9 cellular contexts compared by ENCODE assay signal in genomic region chr10:100970076-100970913, GRCh38. TPM values are rescaled to one million over a fixed set of nuclear protein-coding genes. Genes with fewer than 3 reads are reported as not detected.
DNase-seq lines count a peak whose midpoint lies in the region; ATAC-seq and TF ChIP-seq lines count a peak whose summit lies in the region.
"Had no signal": no experiment of that assay in that cellular context is flagged by ENCODE, and none has a peak within 500 bp of the region (broad histone marks: within the 10 kb centered on the region; RNA-seq: fewer than 3 reads in every experiment).

No MANE protein-coding gene starts in this region.

- peaks cover 17% of the 10 kb centered on the region for H3K4me1 ChIP-seq in left ventricle myocardium inferior

- H3K27ac Mint-ChIP-seq in activated T-helper 2 cell treated with anti-CD3 and anti-CD28 coated beads, Interferon-gamma antibody, Interleukin-2, Interleukin-4, amounts not matched to agents 10 μg/mL and 5 μg/mL and 100 μg/mL, durations not matched to agents 14 hours and 24 hours and 36 hours, result no peak overlapping the region

- H3K4me3 ChIP-seq in left ventricle myocardium inferior (peak overlapping the region; percentile 76), skeletal muscle cell (ENCODE audit: low read depth, low read length) (peak overlapping the region; percentile 72)

- peaks cover 11% of the 10 kb centered on the region for H3K36me3 ChIP-seq in left ventricle myocardium inferior

- H3K27me3 Mint-ChIP-seq in activated T-helper 2 cell treated with anti-CD3 and anti-CD28 coated beads, Interferon-gamma antibody, Interleukin-2, Interleukin-4, amounts not matched to agents 10 μg/mL and 5 μg/mL and 100 μg/mL, durations not matched to agents 14 hours and 24 hours and 36 hours (ENCODE audit: low read depth), result no peaks in the 10 kb centered on the region

- H3K4me1 Mint-ChIP-seq in activated T-helper 2 cell treated with anti-CD3 and anti-CD28 coated beads, Interferon-gamma antibody, Interleukin-2, Interleukin-4, amounts not matched to agents 10 μg/mL and 5 μg/mL and 100 μg/mL, durations not matched to agents 14 hours and 24 hours and 36 hours (ENCODE audit: low read depth), result peaks cover 2% of the 10 kb centered on the region

- no peaks in the 10 kb centered on the region for H3K27me3 ChIP-seq in left ventricle myocardium inferior (ENCODE audit: low read depth)

- DNase-seq in NCI-H345 (lab: John Stamatoyannopoulos, UW) (peak; percentile 27), NCI-H345 treated with DMSO at 0.1 percent for 48 hours (lab: John Stamatoyannopoulos, UW; ENCODE audit: unreplicated experiment) (no peak), left ventricle myocardium inferior (no peak), skeletal muscle cell (ENCODE audit: low read depth) (no peak), NCI-H187 (lab: John Stamatoyannopoulos, UW) (no peak), NCI-H2227 (lab: John Stamatoyannopoulos, UW; ENCODE audit: unreplicated experiment) (no peak)
- DNase-seq in activated T-helper 2 cell treated with anti-CD3 and anti-CD28 coated beads, Interferon-gamma antibody, Interleukin-2, Interleukin-4, amounts not matched to agents 10 μg/mL and 5 μg/mL and 100 μg/mL, durations not matched to agents 14 hours and 24 hours and 36 hours (ENCODE audit: low spot score), result no peak

- peaks cover 2% of the 10 kb centered on the region for H3K36me3 Mint-ChIP-seq in activated T-helper 2 cell treated with anti-CD3 and anti-CD28 coated beads, Interferon-gamma antibody, Interleukin-2, Interleukin-4, amounts not matched to agents 10 μg/mL and 5 μg/mL and 100 μg/mL, durations not matched to agents 14 hours and 24 hours and 36 hours (ENCODE audit: low read depth)

- intact Hi-C loops in activated T-helper 2 cell treated with anti-CD3 and anti-CD28 coated beads, Interferon-gamma antibody, Interleukin-2, Interleukin-4, amounts not matched to agents 10 μg/mL and 5 μg/mL and 100 μg/mL, durations not matched to agents 14 hours and 24 hours and 36 hours (cut with micrococcal nuclease), result no loop called here
- intact Hi-C loops in left ventricle myocardium inferior (cut with micrococcal nuclease), result no loop called here

- ATAC-seq in GM18873 (IDR thresholded peaks at IDR 0.05; ENCODE audit: low FRiP score, unreplicated experiment), result no peak

- TF ChIP-seq CTCF in left ventricle myocardium inferior (IDR thresholded peaks at IDR 0.05; ENCODE audit: borderline replicate concordance), result no peak

- no peaks in the 10 kb centered on the region for H3K9me3 ChIP-seq in left ventricle myocardium inferior (replicated peaks)

- H3K27ac ChIP-seq in left ventricle myocardium inferior (replicated peaks), result no peak overlapping the region
- H3K27ac ChIP-seq: C4-2B had no signal

- H3K9me3 Mint-ChIP-seq in activated T-helper 2 cell treated with anti-CD3 and anti-CD28 coated beads, Interferon-gamma antibody, Interleukin-2, Interleukin-4, amounts not matched to agents 10 μg/mL and 5 μg/mL and 100 μg/mL, durations not matched to agents 14 hours and 24 hours and 36 hours, result no peaks in the 10 kb centered on the region

- H3K4me3 Mint-ChIP-seq in activated T-helper 2 cell treated with anti-CD3 and anti-CD28 coated beads, Interferon-gamma antibody, Interleukin-2, Interleukin-4, amounts not matched to agents 10 μg/mL and 5 μg/mL and 100 μg/mL, durations not matched to agents 14 hours and 24 hours and 36 hours (ENCODE audit: low read depth), result peak overlapping the region; percentile 36

RNA-seq across cellular contexts. Expression of gene SEMA4G, which starts 1.0 kb away (rescaled TPM):
- total RNA-seq in activated T-helper 2 cell treated with anti-CD3 and anti-CD28 coated beads, Interferon-gamma antibody, Interleukin-2, Interleukin-4, amounts not matched to agents 10 μg/mL and 5 μg/mL and 100 μg/mL, durations not matched to agents 14 hours and 24 hours and 36 hours, result 1.3 and 1.6 TPM in 2 replicates
- total RNA-seq in left ventricle myocardium inferior, result 0.52 TPM

RNA-seq across cellular contexts. Expression of gene MRPL43, which starts 17.0 kb away (rescaled TPM):
- total RNA-seq in activated T-helper 2 cell treated with anti-CD3 and anti-CD28 coated beads, Interferon-gamma antibody, Interleukin-2, Interleukin-4, amounts not matched to agents 10 μg/mL and 5 μg/mL and 100 μg/mL, durations not matched to agents 14 hours and 24 hours and 36 hours, result 62.7 TPM in 2 replicates
- total RNA-seq in left ventricle myocardium inferior, result 49.7 TPM

RNA-seq across cellular contexts. Expression of gene TWNK, which starts 17.0 kb away (rescaled TPM):
- 25.9 and 27.2 TPM in 2 replicates for total RNA-seq in activated T-helper 2 cell treated with anti-CD3 and anti-CD28 coated beads, Interferon-gamma antibody, Interleukin-2, Interleukin-4, amounts not matched to agents 10 μg/mL and 5 μg/mL and 100 μg/mL, durations not matched to agents 14 hours and 24 hours and 36 hours
- 7.3 TPM for total RNA-seq in left ventricle myocardium inferior

RNA-seq across cellular contexts. Expression of gene LZTS2, which starts 29.3 kb away (rescaled TPM):
- total RNA-seq in activated T-helper 2 cell treated with anti-CD3 and anti-CD28 coated beads, Interferon-gamma antibody, Interleukin-2, Interleukin-4, amounts not matched to agents 10 μg/mL and 5 μg/mL and 100 μg/mL, durations not matched to agents 14 hours and 24 hours and 36 hours, result 19.2 and 22.2 TPM in 2 replicates
- 35.6 TPM for total RNA-seq in left ventricle myocardium inferior

RNA-seq across cellular contexts. Expression of gene SLF2, which starts 57.5 kb away (rescaled TPM):
- 32.2 and 34.0 TPM in 2 replicates for total RNA-seq in activated T-helper 2 cell treated with anti-CD3 and anti-CD28 coated beads, Interferon-gamma antibody, Interleukin-2, Interleukin-4, amounts not matched to agents 10 μg/mL and 5 μg/mL and 100 μg/mL, durations not matched to agents 14 hours and 24 hours and 36 hours
- total RNA-seq in left ventricle myocardium inferior, result 16.4 TPM
